Comparison of ENCODE assay signal across 8 cellular contexts in genomic region chr4:88823058-88823919, GRCh38.
DNase-seq lines count a peak whose midpoint lies in the region; ATAC-seq and TF ChIP-seq lines count a peak whose summit lies in the region.

No MANE protein-coding gene starts in this region.

- H3K4me1 ChIP-seq in duodenal mucosa (ENCODE audit: control insufficient read depth in 1 of 2, insufficient read depth in 2 of 2, low read length in 2 of 2) = peaks cover 18 to 20% of the 10 kb centered on the region in 2 donors
- peaks cover 0 to 25% (median 17%) of the 10 kb centered on the region in 4 donors for H3K4me1 ChIP-seq in liver (ENCODE audit: control insufficient read depth in 4 of 4, insufficient read depth in 4 of 4, low read length in 3 of 4)

- H3K27me3 ChIP-seq in duodenal mucosa (ENCODE audit: control insufficient read depth in 1 of 2, insufficient read depth in 2 of 2, low read length in 2 of 2) (no peaks in the 10 kb centered on the region), liver (ENCODE audit: control insufficient read depth in 4 of 4, insufficient read depth in 4 of 4, low read length in 3 of 4) (no peaks in the 10 kb centered on the region)

- TF ChIP-seq RAD21 in liver (IDR thresholded peaks at IDR 0.05) = peak; percentile 7 to 62

- H3K9ac ChIP-seq in duodenal mucosa (ENCODE audit: low read depth in 1 of 2, low read length in 2 of 2) = peak overlapping the region; percentile 48 to 84
- H3K9ac ChIP-seq in liver (ENCODE audit: low read depth in 1 of 2, low read length in 2 of 2) = peak overlapping the region; percentile 3 to 97

- WGBS in liver = 4% methylated on average over 16 of the region's 16 CpGs

- peak; percentile 91 for ATAC-seq in GM18861 (IDR thresholded peaks at IDR 0.05; ENCODE audit: unreplicated experiment)
- peak; percentile 96 for ATAC-seq in HG03097 (IDR thresholded peaks at IDR 0.05; ENCODE audit: low FRiP score, unreplicated experiment)

- H3K4me3 ChIP-seq in duodenal mucosa (ENCODE audit: low read depth in 1 of 2, low read length in 2 of 2) = peak overlapping the region; percentile 87 to 89
- peak overlapping the region; percentile 54 to 79 (median 55) for H3K4me3 ChIP-seq in liver (ENCODE audit: low read depth in 1 of 3, low read length in 3 of 3)

- DNase-seq in ACHN = peak; percentile 82
- DNase-seq in NCI-H226 = peak; percentile 73
- DNase-seq in activated CD4-positive, alpha-beta T cell treated with anti-CD3 and anti-CD28 coated beads, Interleukin-2, amount 50 U/mL, for 1 hour = peak; percentile 55
- DNase-seq in stimulated activated CD4-positive, alpha-beta T cell treated with anti-CD3 and anti-CD28 coated beads, Interleukin-4, amount 100 ng/mL, for 24 hours = peak; percentile 59

- no peaks in the 10 kb centered on the region for H3K36me3 ChIP-seq in duodenal mucosa (ENCODE audit: control insufficient read depth in 1 of 2, insufficient read depth in 2 of 2, low read length in 2 of 2)
- H3K36me3 ChIP-seq in liver (ENCODE audit: control insufficient read depth in 4 of 4, insufficient read depth in 3 of 4, low read depth in 1 of 4, low read length in 3 of 4) = no peaks in the 10 kb centered on the region

- TF ChIP-seq CTCF in liver (IDR thresholded peaks at IDR 0.05; ENCODE audit: low read depth, low read length, missing input control) = no peak

- in situ Hi-C loops in ACHN (cut with HindIII; ENCODE audit: low pct_ligation_motif_present, low pct_unique_long_range_greater_than_20kb, low sequenced_read_pairs) = loop anchor here (25.0 kb wide), 1 partner anchor 189 kb away; no protein-coding TSS in a partner anchor

- H3K27ac ChIP-seq in duodenal mucosa (ENCODE audit: low read depth, low read length) (peak overlapping the region; percentile 90), liver (ENCODE audit: low read depth in 1 of 2, low read length in 2 of 2) (peak overlapping the region; percentile 77 to 97)

- H3K9me3 ChIP-seq in duodenal mucosa (ENCODE audit: control insufficient read depth in 1 of 2, low read length in 2 of 2) (no peaks in the 10 kb centered on the region), liver (ENCODE audit: control insufficient read depth in 4 of 4, low read length in 3 of 4) (no peaks in the 10 kb centered on the region)

TF ChIP-seq in liver, 16 proteins besides CTCF, POLR2A, EP300 and RAD21:
- TF ChIP-seq FOXA2 (IDR thresholded peaks at IDR 0.05) = peak; percentile 47
- TF ChIP-seq ATF3 (IDR thresholded peaks at IDR 0.05) = peak; percentile 73
- TF ChIP-seq EGR1 (IDR thresholded peaks at IDR 0.05; ENCODE audit: low read depth in 2 of 2) = peak; percentile 86 to 87
- peak; percentile 61 for TF ChIP-seq YY1 (IDR thresholded peaks at IDR 0.05)
- no peak for TF ChIP-seq HNF4G (IDR thresholded peaks at IDR 0.05)
- peak; percentile 46 to 63 for TF ChIP-seq HNF4A (conservative IDR thresholded peaks at IDR 0.05)
- TF ChIP-seq FOXA1 (IDR thresholded peaks at IDR 0.05) = no peak
- TF ChIP-seq SP1 (IDR thresholded peaks at IDR 0.05) = peak; percentile 87
- no peak for TF ChIP-seq ZBTB33 (IDR thresholded peaks at IDR 0.05)
- peak; percentile 100 for TF ChIP-seq NR2F2 (IDR thresholded peaks at IDR 0.05)
- peak; percentile 75 for TF ChIP-seq REST (IDR thresholded peaks at IDR 0.05)
- peak; percentile 82 to 92 for TF ChIP-seq RXRA (IDR thresholded peaks at IDR 0.05)
- peak; percentile 87 for TF ChIP-seq TAF1 (conservative IDR thresholded peaks at IDR 0.05)
- no peak for TF ChIP-seq MAX (IDR thresholded peaks at IDR 0.05)
- TF ChIP-seq JUND (IDR thresholded peaks at IDR 0.05) = peak; percentile 84 to 87

Comparison
In these comparisons a context has a peak if more than half of its experiments do, and no peak if none do; other contexts are left out.
1. Peak in every context shown above with its lines: DNase-seq, ATAC-seq, H3K4me3 ChIP-seq and H3K27ac ChIP-seq.